In the genomic region with DNA sequence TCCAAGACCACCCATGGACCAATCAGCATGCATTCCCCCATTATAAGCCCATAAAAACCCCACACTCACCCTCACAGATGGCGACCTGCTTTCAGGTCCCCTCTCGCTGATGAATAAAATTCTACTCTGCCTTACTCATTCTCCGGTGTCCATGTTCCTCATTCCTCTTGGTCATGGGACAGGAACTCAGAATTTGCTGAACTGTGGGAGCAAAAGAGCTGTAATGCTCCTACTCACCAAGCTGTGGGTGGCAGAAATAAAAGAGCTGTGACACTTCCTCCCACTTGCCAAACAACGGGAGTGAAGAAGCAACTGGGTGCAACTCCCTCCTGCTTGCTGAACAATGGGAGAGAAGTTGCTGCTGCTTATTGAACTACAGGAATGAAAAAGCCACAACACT, we compare ENCODE assay signal across 29 cellular contexts.
DNase-seq lines count a peak whose midpoint lies in the region; ATAC-seq and TF ChIP-seq lines count a peak whose summit lies in the region.
"Had no signal": no experiment of that assay in that cellular context is flagged by ENCODE, and none has a peak within 500 bp of the region (broad histone marks: within the 10 kb centered on the region; RNA-seq: fewer than 3 reads in every experiment).

No MANE protein-coding gene starts in this region.

- H3K23ac ChIP-seq in IMR-90 (ENCODE audit: low read depth, low read length) (peak overlapping the region; percentile 60), H9 (ENCODE audit: insufficient read length, low read depth, low read length) (no peak overlapping the region)

- dilution Hi-C loops in IMR-90 (cut with HindIII; ENCODE audit: low sequenced_read_pairs, unreplicated experiment) = no loop called here

- no peak overlapping the region; the same call in 1 of the 2 replicates for H3K9ac ChIP-seq in IMR-90 (ENCODE audit: low read depth, low read length)
- H3K9ac ChIP-seq in H9 (ENCODE audit: extremely low read depth, insufficient read length, low read length) = no peak overlapping the region

- H3K27ac ChIP-seq in IMR-90 (ENCODE audit: insufficient read depth, low read length) (peak overlapping the region; percentile 98; the same call in 1 of the 2 replicates), esophagus muscularis mucosa (replicated peaks in 1 of 4) (peak overlapping the region; percentile 17 to 36 (median 32)), foreskin keratinocyte (no peak overlapping the region), H9 (ENCODE audit: insufficient read length, low read depth, low read length) (no peak overlapping the region)
- H3K27ac ChIP-seq: breast epithelium, colonic mucosa, upper lobe of left lung had no signal

- H3K36me3 ChIP-seq in IMR-90 (ENCODE audit: control insufficient read depth, insufficient read depth, low read length) (no peaks in the 10 kb centered on the region), esophagus muscularis mucosa (no peaks in the 10 kb centered on the region)
- H3K36me3 ChIP-seq: adrenal gland, breast epithelium, colonic mucosa, upper lobe of left lung had no signal

- no peak overlapping the region for H3K4me3 ChIP-seq in IMR-90 (ENCODE audit: insufficient read depth, low read depth, low read length)
- H3K4me3 ChIP-seq in esophagus muscularis mucosa = peak overlapping the region in 1 of 4 donors; percentile 9
- H3K4me3 ChIP-seq: adrenal gland, colonic mucosa, GM12878, GM23338, upper lobe of left lung had no signal

- H3K4me1 ChIP-seq in IMR-90 (ENCODE audit: control insufficient read depth, insufficient read depth, low read length) = peaks cover 12% of the 10 kb centered on the region
- peaks cover 3 to 49% (median 35%) of the 10 kb centered on the region in 4 donors for H3K4me1 ChIP-seq in esophagus muscularis mucosa
- H3K4me1 ChIP-seq in foreskin keratinocyte = no peaks in the 10 kb centered on the region
- no peaks in the 10 kb centered on the region for H3K4me1 ChIP-seq in H9 (ENCODE audit: insufficient read depth, low read length)
- H3K4me1 ChIP-seq: breast epithelium, colonic mucosa had no signal

- TF ChIP-seq CTCF in IMR-90 (conservative IDR thresholded peaks at IDR 0.05; ENCODE audit: low read depth, low read length) (no peak), esophagus muscularis mucosa (IDR thresholded peaks at IDR 0.05) (no peak), foreskin keratinocyte (conservative IDR thresholded peaks at IDR 0.05) (no peak), H9 (conservative IDR thresholded peaks at IDR 0.05) (no peak)

- no peak for TF ChIP-seq POLR2A in IMR-90 (IDR thresholded peaks at IDR 0.05; ENCODE audit: low read depth, low read length)
- TF ChIP-seq POLR2A in esophagus muscularis mucosa (IDR thresholded peaks at IDR 0.05; ENCODE audit: low read depth) = no peak

- H2BK20ac ChIP-seq in IMR-90 (ENCODE audit: low read depth, low read length) (peak overlapping the region; percentile 85), H9 (ENCODE audit: low read depth, low read length, poor library complexity, severe bottlenecking) (no peak overlapping the region)

- 100% methylated on average over 1 of the region's 4 CpGs; no CpG with 5 or more reads in 1 of the 2 experiments for WGBS in IMR-90 (ENCODE audit: extremely low coverage in 2 of 2, insufficient read length in 1 of 2), 2 experiments
- 85% methylated on average over 4 of the region's 4 CpGs for whole genome bisulfite sequencing in esophagus muscularis mucosa
- no CpG with 5 or more reads among the region's 4 CpGs for WGBS in H9 (ENCODE audit: extremely low coverage, insufficient read length, low lambda C conversion rate)

- no peak overlapping the region for H2AFZ ChIP-seq in IMR-90 (replicated peaks; ENCODE audit: low read length, poor library complexity)
- no peak overlapping the region for H2AFZ ChIP-seq in H9 (ENCODE audit: low read length)
- H2AFZ ChIP-seq: GM23338 had no signal

- H3K79me1 ChIP-seq in IMR-90 (ENCODE audit: low read depth in 1 of 2, low read length in 2 of 2) (no peaks in the 10 kb centered on the region), H9 (ENCODE audit: insufficient read depth, low read depth, low read length, poor library complexity, severe bottlenecking) (no peaks in the 10 kb centered on the region)

- peak overlapping the region; percentile 1; the same call in 1 of the 2 replicates for H3K56ac ChIP-seq in IMR-90 (ENCODE audit: extremely low read depth, insufficient read depth, low read length)
- H3K56ac ChIP-seq in H9 (ENCODE audit: insufficient read length, low read depth, low read length) = no peak overlapping the region

- H2BK5ac ChIP-seq in IMR-90 (ENCODE audit: low read depth, low read length, poor library complexity, severe bottlenecking) = peak overlapping the region; percentile 64
- no peak overlapping the region for H2BK5ac ChIP-seq in H9 (ENCODE audit: insufficient read length, low read length)

- H2BK120ac ChIP-seq in IMR-90 (ENCODE audit: low read depth, low read length) (peak overlapping the region; percentile 88), H9 (ENCODE audit: low read depth, low read length, poor library complexity, severe bottlenecking) (no peak overlapping the region)

- no peaks in the 10 kb centered on the region for H3K23me2 ChIP-seq in H9 (ENCODE audit: insufficient read length, low read depth, low read length, poor library complexity, severe bottlenecking)

- H3K14ac ChIP-seq in IMR-90 (replicated peaks; ENCODE audit: low read depth, low read length) = peak overlapping the region; percentile 75
- no peak overlapping the region for H3K14ac ChIP-seq in H9 (ENCODE audit: insufficient read depth, low read length)

- TF ChIP-seq EP300 in esophagus muscularis mucosa (IDR thresholded peaks at IDR 0.05) = no peak

- ATAC-seq in IMR-90 (ENCODE audit: low read depth) (no peak), foreskin keratinocyte (no peak), GM19452 (IDR thresholded peaks at IDR 0.05; ENCODE audit: unreplicated experiment) (no peak)
- ATAC-seq: activated CD4-positive, CD25-positive, alpha-beta regulatory T cell treated with anti-CD3 and anti-CD28 coated beads, Interleukin-2, amount 50 U/mL, for 24 hours; effector memory CD8-positive, alpha-beta T cell; GM12878; GM23338; naive thymus-derived CD4-positive, alpha-beta T cell had no signal

- no peak overlapping the region for H3K4me3 Mint-ChIP-seq in H9
- H3K4me3 Mint-ChIP-seq: activated CD4-positive, alpha-beta memory T cell treated with anti-CD3 and anti-CD28 coated beads for 36 hours; activated naive CD4-positive, alpha-beta T cell treated with anti-CD3 and anti-CD28 coated beads for 36 hours; activated T-helper 1 cell treated with anti-CD3 and anti-CD28 coated beads, Interleukin-12 subunit alpha, Interleukin-12 subunit beta, Interleukin-2, Interleukin-4 antibody, amounts not matched to agents 30 ng/mL and 10 ng/mL and 1 ng/mL, durations not matched to agents 14 hours and 24 hours and 36 hours; CD4-positive, CD25-positive, alpha-beta regulatory T cell; effector memory CD8-positive, alpha-beta T cell; GM23338; naive thymus-derived CD4-positive, alpha-beta T cell had no signal

- peaks cover 5 to 16% of the 10 kb centered on the region in 2 experiments; a peak in 3 of 5 replicates for H3K9me3 Mint-ChIP-seq in H9
- H3K9me3 Mint-ChIP-seq: activated T-helper 1 cell treated with anti-CD3 and anti-CD28 coated beads, Interleukin-12 subunit alpha, Interleukin-12 subunit beta, Interleukin-2, Interleukin-4 antibody, amounts not matched to agents 30 ng/mL and 10 ng/mL and 1 ng/mL, durations not matched to agents 14 hours and 24 hours and 36 hours had no signal

- peak overlapping the region; percentile 57 for H2AK9ac ChIP-seq in IMR-90 (replicated peaks; ENCODE audit: low read depth, low read length, poor library complexity)

- DNase-seq in Ammon's horn (ENCODE audit: low spot score) (peak; percentile 29), IMR-90 (peak; percentile 31), esophagus muscularis mucosa (ENCODE audit: extremely low spot score) (no peak), putamen (ENCODE audit: low spot score) (peak; percentile 18), NCI-H1694 (lab: John Stamatoyannopoulos, UW) (no peak), foreskin keratinocyte (no peak), H9 (no peak)
- DNase-seq: activated CD4-positive, alpha-beta memory T cell treated with anti-CD3 and anti-CD28 coated beads for 36 hours; activated CD8-positive, alpha-beta memory T cell treated with anti-CD3 and anti-CD28 coated beads, Interleukin-2, amount 50 U/mL, for 4 hours; activated naive CD4-positive, alpha-beta T cell treated with anti-CD3 and anti-CD28 coated beads for 36 hours; CD4-positive, CD25-positive, alpha-beta regulatory T cell; colonic mucosa; effector memory CD8-positive, alpha-beta T cell; erythroblast; foreskin melanocyte; midbrain; naive thymus-derived CD4-positive, alpha-beta T cell; NCI-H1436; NCI-H446; occipital lobe; stimulated activated CD4-positive, alpha-beta T cell treated with anti-CD3 and anti-CD28 coated beads, Interleukin-2, amount 100 ng/mL, for 24 hours; upper lobe of left lung had no signal

- H4K20me1 ChIP-seq in IMR-90 (ENCODE audit: insufficient read depth, low read length) = no peaks in the 10 kb centered on the region
- H4K20me1 ChIP-seq in H9 (ENCODE audit: control insufficient read depth, insufficient read depth, insufficient read length) = no peaks in the 10 kb centered on the region

- H4K5ac ChIP-seq in IMR-90 (ENCODE audit: low read depth, low read length) (peak overlapping the region; percentile 98), H9 (ENCODE audit: insufficient read length, low read depth, low read length) (no peak overlapping the region)

- no peak for TF ChIP-seq RAD21 in IMR-90 (IDR thresholded peaks at IDR 0.05; ENCODE audit: low read length)

- in situ Hi-C loops in IMR-90 (cut with MboI; ENCODE audit: low sequenced_read_pairs) = no loop called here

- H3K27ac Mint-ChIP-seq in H9 = no peak overlapping the region
- H3K27ac Mint-ChIP-seq: activated CD4-positive, alpha-beta memory T cell treated with anti-CD3 and anti-CD28 coated beads for 36 hours; activated naive CD4-positive, alpha-beta T cell treated with anti-CD3 and anti-CD28 coated beads for 36 hours; activated T-helper 1 cell treated with anti-CD3 and anti-CD28 coated beads, Interleukin-12 subunit alpha, Interleukin-12 subunit beta, Interleukin-2, Interleukin-4 antibody, amounts not matched to agents 30 ng/mL and 10 ng/mL and 1 ng/mL, durations not matched to agents 14 hours and 24 hours and 36 hours; CD4-positive, CD25-positive, alpha-beta regulatory T cell; effector memory CD8-positive, alpha-beta T cell; GM23338; naive thymus-derived CD4-positive, alpha-beta T cell had no signal

- H2BK15ac ChIP-seq in IMR-90 (ENCODE audit: low read depth, low read length) (peak overlapping the region; percentile 83; the same call in 2 of the 3 replicates), H9 (ENCODE audit: low read depth, low read length) (no peak overlapping the region)

- no peaks in the 10 kb centered on the region; the same call in 1 of the 2 replicates for H3K27me3 Mint-ChIP-seq in H9 (ENCODE audit: low read depth)
- H3K27me3 Mint-ChIP-seq: activated CD4-positive, alpha-beta memory T cell treated with anti-CD3 and anti-CD28 coated beads for 36 hours; CD4-positive, CD25-positive, alpha-beta regulatory T cell; effector memory CD8-positive, alpha-beta T cell; naive thymus-derived CD4-positive, alpha-beta T cell had no signal

- CTCF ChIA-PET in IMR-90 (lab: Yijun Ruan, JAX) = no interaction called here

- H3K27me3 ChIP-seq in IMR-90 (ENCODE audit: control insufficient read depth, insufficient read depth, low read length) (no peaks in the 10 kb centered on the region), esophagus muscularis mucosa (no peaks in the 10 kb centered on the region), foreskin keratinocyte (no peaks in the 10 kb centered on the region), H9 (ENCODE audit: insufficient read depth, low read length) (no peaks in the 10 kb centered on the region)
- H3K27me3 ChIP-seq: adrenal gland, breast epithelium, colonic mucosa, upper lobe of left lung had no signal

- BruUV-seq in IMR-90 (replicated peaks; lab: Mats Ljungman, UMichigan) = no TSS peak

- no peaks in the 10 kb centered on the region for H3K79me2 ChIP-seq in H9 (ENCODE audit: insufficient read depth, low read length)

- H2AK5ac ChIP-seq in IMR-90 (ENCODE audit: low read depth, low read length) (peak overlapping the region; percentile 72; the same call in 1 of the 2 replicates), H9 (ENCODE audit: insufficient read length, low read length) (no peak overlapping the region)

- POLR2A ChIA-PET in IMR-90 (lab: Charles Lee; ENCODE audit: unreplicated experiment) = no interaction called here

- H3K4me1 Mint-ChIP-seq in H9 = peaks cover 3 to 4% of the 10 kb centered on the region in 2 experiments
- H3K4me1 Mint-ChIP-seq: naive thymus-derived CD4-positive, alpha-beta T cell had no signal

- H3K4ac ChIP-seq in IMR-90 (ENCODE audit: low read depth, low read length) (peak overlapping the region; percentile 78), H9 (ENCODE audit: low read depth, low read length) (no peak overlapping the region)

- H3K18ac ChIP-seq in IMR-90 (ENCODE audit: low read depth, low read length) (peak overlapping the region; percentile 97), H9 (ENCODE audit: insufficient read length, low read depth, low read length) (no peak overlapping the region)

- H4K8ac ChIP-seq in IMR-90 (ENCODE audit: low read depth in 2 of 2, low read length in 2 of 2) (peak overlapping the region in 1 of 2 experiments; percentile 77; a peak in 2 of 4 replicates), H9 (replicated peaks; ENCODE audit: insufficient read length, low read depth, low read length) (no peak overlapping the region)

- peaks cover 3 to 16% (median 14%) of the 10 kb centered on the region in 3 experiments; a peak in 6 of 7 replicates for H3K36me3 Mint-ChIP-seq in H9 (ENCODE audit: insufficient read depth in 1 of 3, low read depth in 3 of 3)
- H3K36me3 Mint-ChIP-seq: activated CD4-positive, alpha-beta memory T cell treated with anti-CD3 and anti-CD28 coated beads for 36 hours; CD4-positive, CD25-positive, alpha-beta regulatory T cell; naive thymus-derived CD4-positive, alpha-beta T cell had no signal

- H2BK12ac ChIP-seq in H9 (ENCODE audit: insufficient read length, low read depth, low read length) = no peak overlapping the region

- H3K9me1 ChIP-seq in IMR-90 (ENCODE audit: insufficient read depth, low read length) = peaks cover 4% of the 10 kb centered on the region; the same call in 1 of the 2 replicates

- peak overlapping the region; percentile 72 for H4K91ac ChIP-seq in IMR-90 (ENCODE audit: insufficient read depth, low read depth, low read length)
- no peak overlapping the region for H4K91ac ChIP-seq in H9 (ENCODE audit: insufficient read length, low read depth, low read length)

- H3K4me2 ChIP-seq in IMR-90 (ENCODE audit: low read depth, low read length) = no peak overlapping the region
- no peak overlapping the region for H3K4me2 ChIP-seq in H9 (ENCODE audit: insufficient read depth, insufficient read length, low read length)
- H3K4me2 ChIP-seq: GM23338 had no signal

- intact Hi-C loops in IMR-90 (cut with micrococcal nuclease) (no loop called here), esophagus muscularis mucosa (cut with DNase I) (loop anchor here (5.0 kb wide), 1 partner anchor 38 kb away; no protein-coding TSS in a partner anchor)

- no peak overlapping the region for H3T11ph ChIP-seq in H9 (ENCODE audit: low read length)

- H3K9me3 ChIP-seq in IMR-90 (ENCODE audit: control insufficient read depth, insufficient read depth, low read length) (peaks cover 4% of the 10 kb centered on the region; the same call in 1 of the 2 replicates), esophagus muscularis mucosa (peaks cover 0 to 4% (median 0%) of the 10 kb centered on the region in 4 donors), H9 (ENCODE audit: control insufficient read depth, low read depth, low read length) (no peaks in the 10 kb centered on the region)
- H3K9me3 ChIP-seq: adrenal gland, colonic mucosa, upper lobe of left lung had no signal

Comparison
In these comparisons a context has a peak if more than half of its experiments do, and no peak if none do; other contexts are left out.
1. DNase-seq: peak in Ammon's horn (single experiment), IMR-90 (single experiment) and putamen (single experiment); none in esophagus muscularis mucosa (single experiment), NCI-H1694 (single experiment), foreskin keratinocyte (0 of 2) and H9 (single experiment).
2. H3K27ac ChIP-seq: peak in IMR-90 (single experiment) and esophagus muscularis mucosa (4 of 4); none in foreskin keratinocyte (single experiment) and H9 (single experiment).